In genomic region chr11:94706211-94706610, GRCh38 we compare ENCODE assay signal across 12 cellular contexts.
DNase-seq lines count a peak whose midpoint lies in the region; ATAC-seq, FAIRE-seq and TF ChIP-seq lines count a peak whose summit lies in the region.
"Had no signal": no experiment of that assay in that cellular context is flagged by ENCODE, and none has a peak within 500 bp of the region (broad histone marks: within the 10 kb centered on the region; RNA-seq: fewer than 3 reads in every experiment).

No MANE protein-coding gene starts in this region.

- H3K18ac ChIP-seq in trophoblast cell (ENCODE audit: low read length), result no peak overlapping the region

- no peak for TF ChIP-seq CTCF in upper lobe of right lung (IDR thresholded peaks at IDR 0.05)

- ATAC-seq in GM21529 (IDR thresholded peaks at IDR 0.05; ENCODE audit: unreplicated experiment) (no peak), upper lobe of right lung (no peak)
- ATAC-seq: CD8-positive, alpha-beta T cell had no signal

- H2AFZ ChIP-seq in trophoblast cell (ENCODE audit: insufficient read depth, low read length, poor library complexity), result no peak overlapping the region

- no peak overlapping the region for H3K23ac ChIP-seq in trophoblast cell (ENCODE audit: low read length)

- peak overlapping the region; percentile 1 for H2BK5ac ChIP-seq in trophoblast cell (ENCODE audit: low read depth, low read length, poor library complexity)

- H3K36me3 ChIP-seq in trophoblast cell (ENCODE audit: control insufficient read depth in 1 of 2, insufficient read depth in 2 of 2, low read length in 2 of 2), result no peaks in the 10 kb centered on the region
- H3K36me3 ChIP-seq in upper lobe of right lung, result no peaks in the 10 kb centered on the region
- H3K36me3 ChIP-seq in small intestine (ENCODE audit: control insufficient read depth in 2 of 2, insufficient read depth in 2 of 2, low read length in 2 of 2), result no peaks in the 10 kb centered on the region
- H3K36me3 ChIP-seq: stomach had no signal

- H3K27me3 ChIP-seq in trophoblast cell (ENCODE audit: insufficient read depth, low read length) (no peaks in the 10 kb centered on the region), upper lobe of right lung (no peaks in the 10 kb centered on the region), small intestine (ENCODE audit: control insufficient read depth in 2 of 2, insufficient read depth in 2 of 2, low read length in 2 of 2) (no peaks in the 10 kb centered on the region)
- H3K27me3 ChIP-seq: stomach had no signal

- H3K4me3 ChIP-seq in trophoblast cell (ENCODE audit: low read depth, low read length) (no peak overlapping the region), upper lobe of right lung (no peak overlapping the region), small intestine (ENCODE audit: low read depth in 1 of 2, low read length in 2 of 2) (no peak overlapping the region)
- H3K4me3 ChIP-seq: stomach had no signal

- H2BK12ac ChIP-seq in trophoblast cell (ENCODE audit: low read length), result no peak overlapping the region

- H4K91ac ChIP-seq in trophoblast cell (ENCODE audit: low read depth, low read length), result no peak overlapping the region

- peak overlapping the region; percentile 8 for H3K4me2 ChIP-seq in trophoblast cell (ENCODE audit: low read length)

- H4K12ac ChIP-seq in trophoblast cell (ENCODE audit: low read depth, low read length), result no peak overlapping the region

- H2BK120ac ChIP-seq in trophoblast cell (ENCODE audit: insufficient read depth, low read length, poor library complexity), result no peak overlapping the region

- no peak overlapping the region for H2AK5ac ChIP-seq in trophoblast cell (ENCODE audit: low read length)

- no peak overlapping the region for H3K9ac ChIP-seq in trophoblast cell (ENCODE audit: low read length)

- no peak overlapping the region for H4K8ac ChIP-seq in trophoblast cell (ENCODE audit: low read depth, low read length)

- peaks cover 9% of the 10 kb centered on the region for H3K79me1 ChIP-seq in trophoblast cell (ENCODE audit: low read length)

- no peaks in the 10 kb centered on the region for H3K79me2 ChIP-seq in trophoblast cell (ENCODE audit: control insufficient read depth, insufficient read depth, low read length, poor library complexity)

- intact Hi-C loops in upper lobe of right lung (cut with DNase I), result no loop called here

- H3K4me1 ChIP-seq in trophoblast cell (ENCODE audit: control insufficient read depth in 1 of 2, insufficient read depth in 2 of 2, low read length in 2 of 2) (peaks cover 2 to 7% of the 10 kb centered on the region in 2 experiments), upper lobe of right lung (no peaks in the 10 kb centered on the region), small intestine (ENCODE audit: control insufficient read depth in 2 of 2, insufficient read depth in 1 of 2, low read depth in 1 of 2, low read length in 1 of 2) (no peaks in the 10 kb centered on the region)

- no peak overlapping the region for H3K14ac ChIP-seq in trophoblast cell (ENCODE audit: low read length)

- no CpG with 5 or more reads among the region's 5 CpGs for WGBS in trophoblast cell (ENCODE audit: extremely low coverage, insufficient coverage, insufficient read length)
- 57 to 67% (median 58%) methylated on average over 5 of the region's 5 CpGs for WGBS in small intestine, 3 donors

- H3K27ac ChIP-seq in epithelial cell of prostate, result peak overlapping the region; percentile 98
- peak overlapping the region; percentile 37 for H3K27ac ChIP-seq in trophoblast cell (ENCODE audit: low read depth, low read length)
- H3K27ac ChIP-seq in upper lobe of right lung, result no peak overlapping the region
- no peak overlapping the region for H3K27ac ChIP-seq in small intestine (ENCODE audit: low read depth in 1 of 2, low read length in 1 of 2)
- H3K27ac ChIP-seq: stomach had no signal

- DNase-seq in GM03348 (ENCODE audit: low spot score) (peak; percentile 64), NCI-H2227 (lab: John Stamatoyannopoulos, UW; ENCODE audit: unreplicated experiment) (peak; percentile 11), epithelial cell of prostate (ENCODE audit: low read depth, low spot score) (peak; percentile 87), trophoblast cell (peak; percentile 78 to 90), NCI-H2107 (lab: John Stamatoyannopoulos, UW) (no peak), upper lobe of right lung (no peak), small intestine (no peak)
- DNase-seq: CD8-positive, alpha-beta T cell; KG1; stomach; T-helper 9 cell had no signal

- no peak overlapping the region for H3K4ac ChIP-seq in trophoblast cell (ENCODE audit: low read depth, low read length)

- H3K9me3 ChIP-seq in trophoblast cell (ENCODE audit: insufficient read depth, low read depth, low read length), result no peaks in the 10 kb centered on the region
- H3K9me3 ChIP-seq in upper lobe of right lung, result peaks cover 6% of the 10 kb centered on the region
- no peaks in the 10 kb centered on the region for H3K9me3 ChIP-seq in small intestine (ENCODE audit: control insufficient read depth, low read depth)
- H3K9me3 ChIP-seq: stomach had no signal

- no peak for FAIRE-seq in small intestine (lab: Jason Lieb, UNC)

Comparison
In these comparisons a context has a peak if more than half of its experiments do, and no peak if none do; other contexts are left out.
1. DNase-seq: peak in GM03348 (single experiment), NCI-H2227 (single experiment), epithelial cell of prostate (single experiment) and trophoblast cell (2 of 2); none in NCI-H2107 (single experiment), upper lobe of right lung (single experiment) and small intestine (single experiment).
2. H3K27ac ChIP-seq: peak in epithelial cell of prostate (single experiment) and trophoblast cell (single experiment); none in upper lobe of right lung (single experiment) and small intestine (0 of 2).